ENCODE assay signal across 22 cellular contexts in genomic region chr7:6529643-6530042, GRCh38. TPM values are rescaled to one million over a fixed set of nuclear protein-coding genes. Genes with fewer than 3 reads are reported as not detected.
DNase-seq lines count a peak whose midpoint lies in the region; ATAC-seq, FAIRE-seq and TF ChIP-seq lines count a peak whose summit lies in the region.
"Had no signal": no experiment of that assay in that cellular context is flagged by ENCODE, and none has a peak within 500 bp of the region (broad histone marks: within the 10 kb centered on the region; RNA-seq: fewer than 3 reads in every experiment).

No MANE protein-coding gene starts in this region.

- no peak for ATAC-seq in activated CD4-positive, alpha-beta T cell treated with anti-CD3 and anti-CD28 coated beads for 36 hours
- ATAC-seq in body of pancreas = no peak

- no peak for TF ChIP-seq CTCF in nephron progenitor cell (IDR thresholded peaks at IDR 0.05)
- TF ChIP-seq CTCF in body of pancreas (IDR thresholded peaks at IDR 0.05) = no peak

- 33 to 63% methylated on average over 6 of the region's 6 CpGs for WGBS in body of pancreas, 2 donors

- no peak overlapping the region for H3K27ac Mint-ChIP-seq in activated CD4-positive, alpha-beta T cell treated with anti-CD3 and anti-CD28 coated beads for 36 hours
- no peak overlapping the region for H3K27ac Mint-ChIP-seq in activated naive CD8-positive, alpha-beta T cell treated with anti-CD3 and anti-CD28 coated beads for 36 hours
- no peak overlapping the region for H3K27ac Mint-ChIP-seq in nephron progenitor cell

- H3K9me3 Mint-ChIP-seq in activated CD4-positive, alpha-beta T cell treated with anti-CD3 and anti-CD28 coated beads for 36 hours (ENCODE audit: low read depth) = no peaks in the 10 kb centered on the region
- H3K9me3 Mint-ChIP-seq in activated naive CD8-positive, alpha-beta T cell treated with anti-CD3 and anti-CD28 coated beads for 36 hours = no peaks in the 10 kb centered on the region
- no peaks in the 10 kb centered on the region for H3K9me3 Mint-ChIP-seq in nephron progenitor cell

- peaks cover 19% of the 10 kb centered on the region for H3K27me3 Mint-ChIP-seq in activated CD4-positive, alpha-beta T cell treated with anti-CD3 and anti-CD28 coated beads for 36 hours
- H3K27me3 Mint-ChIP-seq in activated naive CD8-positive, alpha-beta T cell treated with anti-CD3 and anti-CD28 coated beads for 36 hours = peaks cover 36% of the 10 kb centered on the region
- peaks cover 92% of the 10 kb centered on the region for H3K27me3 Mint-ChIP-seq in nephron progenitor cell (ENCODE audit: low read depth, poor library complexity)

- POLR2A ChIA-PET in activated CD4-positive, alpha-beta T cell treated with anti-CD3 and anti-CD28 coated beads for 36 hours (lab: Charles Lee) = no interaction called here

- FAIRE-seq in HTR-8/SVneo (lab: Jason Lieb, UNC) = peak; percentile 36
- FAIRE-seq: G401.6 had no signal

- H3K27ac ChIP-seq in body of pancreas = no peak overlapping the region
- H3K27ac ChIP-seq: left ventricle myocardium inferior, uterus had no signal

- H3K4me1 ChIP-seq in body of pancreas = peaks cover 13% of the 10 kb centered on the region

- H3K9me3 ChIP-seq in body of pancreas = no peaks in the 10 kb centered on the region
- H3K9me3 ChIP-seq: left ventricle myocardium inferior, uterus had no signal

- DNase-seq in activated CD4-positive, alpha-beta T cell treated with anti-CD3 and anti-CD28 coated beads for 36 hours = no peak
- no peak for DNase-seq in activated CD4-positive, alpha-beta T cell treated with anti-CD3 and anti-CD28 coated beads for 48 hours
- DNase-seq in HTR-8/SVneo (ENCODE audit: insufficient read length, low spot score) = no peak
- no peak for DNase-seq in activated naive CD8-positive, alpha-beta T cell treated with anti-CD3 and anti-CD28 coated beads for 36 hours
- no peak for DNase-seq in nephron progenitor cell
- no peak for DNase-seq in NCI-H1436 (lab: John Stamatoyannopoulos, UW)
- no peak for DNase-seq in HuH-7 (ENCODE audit: low spot score)
- no peak for DNase-seq in body of pancreas
- DNase-seq: 8988T; activated CD4-positive, alpha-beta T cell treated with anti-CD3 and anti-CD28 coated beads, Interleukin-2, amount 50 U/mL, for 48 hours; activated effector memory CD4-positive, alpha-beta T cell treated with Interleukin-2 at 50 U/mL for 16 hours; anterior cingulate cortex; cerebellar nuclear complex; DMS 273 treated with DMSO at 0.1 percent for 48 hours; effector CD8-positive, alpha-beta T cell; left ventricle myocardium inferior; NCI-H1105 treated with DMSO at 0.1 percent for 48 hours; NCI-H2107; NCI-H510A treated with DMSO at 0.1 percent for 48 hours; uterus had no signal

- CTCF ChIA-PET in activated CD4-positive, alpha-beta T cell treated with anti-CD3 and anti-CD28 coated beads for 36 hours (lab: Charles Lee) = interaction anchor here (0.6 kb wide), 1 partner anchor 1299 kb away, joined by 3 read pairs; no protein-coding TSS in a partner anchor

- no peak overlapping the region for H3K4me3 ChIP-seq in body of pancreas
- H3K4me3 ChIP-seq: left ventricle myocardium inferior, uterus had no signal

- peak overlapping the region; percentile 66 for H3K4me3 Mint-ChIP-seq in activated CD4-positive, alpha-beta T cell treated with anti-CD3 and anti-CD28 coated beads for 36 hours
- peak overlapping the region; percentile 37 for H3K4me3 Mint-ChIP-seq in activated naive CD8-positive, alpha-beta T cell treated with anti-CD3 and anti-CD28 coated beads for 36 hours
- peak overlapping the region; percentile 80 for H3K4me3 Mint-ChIP-seq in nephron progenitor cell

- H3K36me3 ChIP-seq in body of pancreas (replicated peaks in 1 of 2; ENCODE audit: insufficient read depth in 1 of 2, low read depth in 2 of 2) = no peaks in the 10 kb centered on the region
- H3K36me3 ChIP-seq: left ventricle myocardium inferior, uterus had no signal

- TF ChIP-seq POLR2A in body of pancreas (IDR thresholded peaks at IDR 0.05) = no peak

- H3K36me3 Mint-ChIP-seq in activated CD4-positive, alpha-beta T cell treated with anti-CD3 and anti-CD28 coated beads for 36 hours (ENCODE audit: low read depth) = no peaks in the 10 kb centered on the region
- H3K36me3 Mint-ChIP-seq in activated naive CD8-positive, alpha-beta T cell treated with anti-CD3 and anti-CD28 coated beads for 36 hours = no peaks in the 10 kb centered on the region
- no peaks in the 10 kb centered on the region for H3K36me3 Mint-ChIP-seq in nephron progenitor cell (ENCODE audit: low read depth)

- H3K4me1 Mint-ChIP-seq in activated CD4-positive, alpha-beta T cell treated with anti-CD3 and anti-CD28 coated beads for 36 hours = peaks cover 15% of the 10 kb centered on the region
- H3K4me1 Mint-ChIP-seq in activated naive CD8-positive, alpha-beta T cell treated with anti-CD3 and anti-CD28 coated beads for 36 hours = peaks cover 23% of the 10 kb centered on the region
- peaks cover 22% of the 10 kb centered on the region for H3K4me1 Mint-ChIP-seq in nephron progenitor cell

- intact Hi-C loops in activated CD4-positive, alpha-beta T cell treated with anti-CD3 and anti-CD28 coated beads for 36 hours (cut with DNase I, micrococcal nuclease) = no loop called here
- intact Hi-C loops in body of pancreas (cut with DNase I) = no loop called here

- peaks cover 0 to 11% of the 10 kb centered on the region in 2 donors for H3K27me3 ChIP-seq in body of pancreas

RNA-seq across cellular contexts. Expression of gene GRID2IP, which starts 21.6 kb away (rescaled TPM):
- under 1 TPM; 0.05 to 0.11 TPM for total RNA-seq in activated CD4-positive, alpha-beta T cell treated with anti-CD3 and anti-CD28 coated beads for 36 hours
- under 1 TPM in 1 of 2 experiments, not detected in 1; 0.06 TPM for total RNA-seq in activated naive CD8-positive, alpha-beta T cell treated with anti-CD3 and anti-CD28 coated beads for 36 hours
- 1 to 10 TPM; 1.0 to 1.6 TPM for total RNA-seq in body of pancreas
- total RNA-seq: H4, left ventricle myocardium inferior had no signal

RNA-seq across cellular contexts. Expression of gene KDELR2, which starts 45.7 kb away (rescaled TPM):
- total RNA-seq in activated CD4-positive, alpha-beta T cell treated with anti-CD3 and anti-CD28 coated beads for 36 hours = 10 to 100 TPM; 67.2 to 78.7 TPM
- 10 to 100 TPM; 63.0 to 67.3 TPM for total RNA-seq in activated naive CD8-positive, alpha-beta T cell treated with anti-CD3 and anti-CD28 coated beads for 36 hours
- total RNA-seq in body of pancreas = 10 to 100 TPM; 61.2 to 76.1 TPM

RNA-seq across cellular contexts. Expression of gene ZDHHC4, which starts 47.6 kb away (rescaled TPM):
- total RNA-seq in activated CD4-positive, alpha-beta T cell treated with anti-CD3 and anti-CD28 coated beads for 36 hours = 10 to 100 TPM; 30.1 to 34.1 TPM
- total RNA-seq in activated naive CD8-positive, alpha-beta T cell treated with anti-CD3 and anti-CD28 coated beads for 36 hours = 10 to 100 TPM; 31.4 to 40.2 TPM
- 10 to 100 TPM; 19.1 to 35.5 TPM for total RNA-seq in body of pancreas
